ENCODE assay signal across 16 cellular contexts in genomic region chr11:120012245-120012644, GRCh38.
DNase-seq lines count a peak whose midpoint lies in the region; TF ChIP-seq lines count a peak whose summit lies in the region.
"Had no signal": no experiment of that assay in that cellular context is flagged by ENCODE, and none has a peak within 500 bp of the region (broad histone marks: within the 10 kb centered on the region; RNA-seq: fewer than 3 reads in every experiment).

No MANE protein-coding gene starts in this region.

- H3K27ac ChIP-seq in angular gyrus (ENCODE audit: low read depth, low read length) (peak overlapping the region; percentile 62), cingulate gyrus (ENCODE audit: low read depth, low read length) (peak overlapping the region; percentile 66), esophagus squamous epithelium (peak overlapping the region; percentile 7 to 71 (median 54)), temporal lobe (ENCODE audit: low read depth, low read length) (peak overlapping the region; percentile 37)
- H3K27ac ChIP-seq: C4-2B had no signal

- no peaks in the 10 kb centered on the region for H3K36me3 ChIP-seq in esophagus squamous epithelium
- H3K36me3 ChIP-seq: BE2C had no signal

- no peaks in the 10 kb centered on the region for H3K4me1 Mint-ChIP-seq in CD14-positive monocyte

- H3K27me3 Mint-ChIP-seq in CD14-positive monocyte (ENCODE audit: low read depth in 3 of 3): peaks cover 25 to 38% (median 35%) of the 10 kb centered on the region in 3 donors

- no peaks in the 10 kb centered on the region for H3K9me3 Mint-ChIP-seq in CD14-positive monocyte
- H3K9me3 Mint-ChIP-seq: CD8-positive, alpha-beta T cell had no signal

- H3K27me3 ChIP-seq in esophagus squamous epithelium: peaks cover 0 to 56% (median 0%) of the 10 kb centered on the region in 4 donors
- H3K27me3 ChIP-seq: BE2C had no signal

- no peak overlapping the region for H3K27ac Mint-ChIP-seq in CD14-positive monocyte
- H3K27ac Mint-ChIP-seq: CD8-positive, alpha-beta T cell had no signal

- 43 to 67% methylated on average over 1 of the region's 7 CpGs for WGBS in esophagus squamous epithelium, 2 donors

- H3K4me3 Mint-ChIP-seq in CD14-positive monocyte: no peak overlapping the region
- H3K4me3 Mint-ChIP-seq: CD8-positive, alpha-beta T cell had no signal

- no peak overlapping the region for H3K4me3 ChIP-seq in esophagus squamous epithelium

- no peak for TF ChIP-seq POLR2A in esophagus squamous epithelium (IDR thresholded peaks at IDR 0.05)

- no peaks in the 10 kb centered on the region for H3K9me3 ChIP-seq in esophagus squamous epithelium
- H3K9me3 ChIP-seq: BE2C had no signal

- H3K36me3 Mint-ChIP-seq in CD14-positive monocyte: no peaks in the 10 kb centered on the region
- H3K36me3 Mint-ChIP-seq: CD8-positive, alpha-beta T cell had no signal

- intact Hi-C loops in esophagus squamous epithelium (cut with DNase I): no loop called here
- intact Hi-C loops in CD14-positive monocyte (cut with micrococcal nuclease): no loop called here

- DNase-seq in esophagus squamous epithelium (lab: John Stamatoyannopoulos, UW) (no peak), CD14-positive monocyte (ENCODE audit: low spot score) (no peak), GM03348 (ENCODE audit: low spot score) (no peak), mesenteric fat pad (ENCODE audit: low spot score) (no peak)
- DNase-seq: BE2C; CD8-positive, alpha-beta T cell; COR-L47; DMS153; DMS79 treated with DMSO at 0.1 percent for 48 hours; EL; GDM1; HCEC 1CT had no signal

- H3K4me1 ChIP-seq in esophagus squamous epithelium: peaks cover 3 to 50% (median 11%) of the 10 kb centered on the region in 3 donors

- TF ChIP-seq CTCF in esophagus squamous epithelium (IDR thresholded peaks at IDR 0.05): no peak
- TF ChIP-seq CTCF in CD14-positive monocyte (IDR thresholded peaks at IDR 0.05): no peak
